In genomic region chr2:148737742-148738141, GRCh38 we compare ENCODE assay signal across 16 cellular contexts.
DNase-seq lines count a peak whose midpoint lies in the region; ATAC-seq and TF ChIP-seq lines count a peak whose summit lies in the region.
"Had no signal": no experiment of that assay in that cellular context is flagged by ENCODE, and none has a peak within 500 bp of the region (broad histone marks: within the 10 kb centered on the region; RNA-seq: fewer than 3 reads in every experiment).

No MANE protein-coding gene starts in this region.

- H3K9me3 Mint-ChIP-seq in activated naive CD4-positive, alpha-beta T cell treated with anti-CD3 and anti-CD28 coated beads, Interleukin-2, amount 10 ng/mL, durations not matched to agents 7 days and 5 days, result no peaks in the 10 kb centered on the region
- no peaks in the 10 kb centered on the region for H3K9me3 Mint-ChIP-seq in activated naive CD4-positive, alpha-beta T cell treated with anti-CD3 and anti-CD28 coated beads for 36 hours
- no peaks in the 10 kb centered on the region for H3K9me3 Mint-ChIP-seq in WTC11
- H3K9me3 Mint-ChIP-seq in naive thymus-derived CD8-positive, alpha-beta T cell, result no peaks in the 10 kb centered on the region
- H3K9me3 Mint-ChIP-seq: CD4-positive, alpha-beta memory T cell had no signal

- H3K9me3 ChIP-seq in BLaER1 (peaks cover 5% of the 10 kb centered on the region; the same call in 1 of the 2 replicates), uterus (no peaks in the 10 kb centered on the region)
- H3K9me3 ChIP-seq: HAP-1 had no signal

- H3K4me3 ChIP-seq in BLaER1 (no peak overlapping the region), uterus (no peak overlapping the region)
- H3K4me3 ChIP-seq: HAP-1 had no signal

- H3K4me1 ChIP-seq in BLaER1, result no peaks in the 10 kb centered on the region
- H3K4me1 ChIP-seq in uterus, result no peaks in the 10 kb centered on the region

- H3K4me2 ChIP-seq in BLaER1, result no peak overlapping the region

- CTCF ChIA-PET in activated naive CD4-positive, alpha-beta T cell treated with anti-CD3 and anti-CD28 coated beads, Interleukin-2, amount 10 ng/mL, durations not matched to agents 7 days and 5 days (lab: Charles Lee), result no interaction called here
- CTCF ChIA-PET in activated naive CD4-positive, alpha-beta T cell treated with anti-CD3 and anti-CD28 coated beads for 36 hours (lab: Charles Lee), result no interaction called here
- CTCF ChIA-PET in WTC11 (lab: Charles Lee), result interaction anchor here (0.6 kb wide), 1 partner anchor 86 kb away, joined by 3 read pairs; no protein-coding TSS in a partner anchor

- ATAC-seq in WTC11, result peak; percentile 63
- no peak for ATAC-seq in naive thymus-derived CD8-positive, alpha-beta T cell
- no peak for ATAC-seq in HG03457 (IDR thresholded peaks at IDR 0.05; ENCODE audit: unreplicated experiment)

- H3K27me3 ChIP-seq in BLaER1 (no peaks in the 10 kb centered on the region), uterus (no peaks in the 10 kb centered on the region)

- intact Hi-C loops in activated naive CD4-positive, alpha-beta T cell treated with anti-CD3 and anti-CD28 coated beads for 36 hours (cut with micrococcal nuclease), result loop anchor here (1.0 kb wide), 1 partner anchor 8 kb away; no protein-coding TSS in a partner anchor
- intact Hi-C loops in uterus (cut with DNase I; ENCODE audit: low total_unique reads), result no loop called here

- 0 out of 2 replicates have a peak overlapping the region, but pooled peaks have one; percentile 12 for H3K9ac ChIP-seq in BLaER1

- H3K36me3 Mint-ChIP-seq in activated naive CD4-positive, alpha-beta T cell treated with anti-CD3 and anti-CD28 coated beads, Interleukin-2, amount 10 ng/mL, durations not matched to agents 7 days and 5 days, result peaks cover 6% of the 10 kb centered on the region
- H3K36me3 Mint-ChIP-seq in activated naive CD4-positive, alpha-beta T cell treated with anti-CD3 and anti-CD28 coated beads for 36 hours (ENCODE audit: low read depth), result no peaks in the 10 kb centered on the region
- H3K36me3 Mint-ChIP-seq in WTC11, result no peaks in the 10 kb centered on the region
- peaks cover 0 to 8% (median 4%) of the 10 kb centered on the region in 3 donors for H3K36me3 Mint-ChIP-seq in naive thymus-derived CD8-positive, alpha-beta T cell

- H3K27ac Mint-ChIP-seq in activated naive CD4-positive, alpha-beta T cell treated with anti-CD3 and anti-CD28 coated beads, Interleukin-2, amount 10 ng/mL, durations not matched to agents 7 days and 5 days, result peak overlapping the region; percentile 33
- no peak overlapping the region for H3K27ac Mint-ChIP-seq in activated naive CD4-positive, alpha-beta T cell treated with anti-CD3 and anti-CD28 coated beads for 36 hours
- peak overlapping the region; percentile 48 for H3K27ac Mint-ChIP-seq in WTC11
- H3K27ac Mint-ChIP-seq in naive thymus-derived CD8-positive, alpha-beta T cell, result peak overlapping the region in 6 of 10 donors; percentile 0 to 85 (median 46)

- H4K20me1 ChIP-seq in BLaER1, result peaks cover 63% of the 10 kb centered on the region

- H3K27ac ChIP-seq in BLaER1, result no peak overlapping the region
- no peak overlapping the region for H3K27ac ChIP-seq in uterus

- H3K4me3 Mint-ChIP-seq in activated naive CD4-positive, alpha-beta T cell treated with anti-CD3 and anti-CD28 coated beads, Interleukin-2, amount 10 ng/mL, durations not matched to agents 7 days and 5 days, result no peak overlapping the region
- H3K4me3 Mint-ChIP-seq in activated naive CD4-positive, alpha-beta T cell treated with anti-CD3 and anti-CD28 coated beads for 36 hours, result no peak overlapping the region
- no peak overlapping the region for H3K4me3 Mint-ChIP-seq in WTC11
- H3K4me3 Mint-ChIP-seq in naive thymus-derived CD8-positive, alpha-beta T cell, result peak overlapping the region in 2 of 10 donors; percentile 27 to 29

- no peak for DNase-seq in activated naive CD4-positive, alpha-beta T cell treated with anti-CD3 and anti-CD28 coated beads, Interleukin-2, amount 10 ng/mL, durations not matched to agents 7 days and 5 days
- DNase-seq in activated naive CD4-positive, alpha-beta T cell treated with anti-CD3 and anti-CD28 coated beads for 36 hours, result no peak
- DNase-seq in WTC11 (ENCODE audit: low spot score) (no peak), uterus (no peak)
- no peak for DNase-seq in naive thymus-derived CD8-positive, alpha-beta T cell
- DNase-seq: 8988T; AML-193; C1 segment of cervical spinal cord; CD4-positive, alpha-beta memory T cell; DMS153; DMS79 treated with DMSO at 0.1 percent for 48 hours; EL; GOT3 had no signal

- POLR2A ChIA-PET in WTC11 (lab: Charles Lee), result interaction anchor here (0.6 kb wide), 1 partner anchor 230 kb away, joined by 3 read pairs; no protein-coding TSS in a partner anchor
- POLR2A ChIA-PET in naive thymus-derived CD8-positive, alpha-beta T cell (lab: Charles Lee), result no interaction called here

- TF ChIP-seq CTCF in WTC11 (IDR thresholded peaks at IDR 0.05) (no peak), uterus (IDR thresholded peaks at IDR 0.05) (no peak)

- H3K36me3 ChIP-seq in BLaER1 (0 out of 2 replicates have a peak, but pooled peaks cover 11% of the 10 kb centered on the region), uterus (no peaks in the 10 kb centered on the region)
- H3K36me3 ChIP-seq: HAP-1 had no signal

- TF ChIP-seq POLR2A in uterus (IDR thresholded peaks at IDR 0.05), result no peak

- no peaks in the 10 kb centered on the region for H3K27me3 Mint-ChIP-seq in activated naive CD4-positive, alpha-beta T cell treated with anti-CD3 and anti-CD28 coated beads, Interleukin-2, amount 10 ng/mL, durations not matched to agents 7 days and 5 days
- H3K27me3 Mint-ChIP-seq in activated naive CD4-positive, alpha-beta T cell treated with anti-CD3 and anti-CD28 coated beads for 36 hours (ENCODE audit: low read depth), result no peaks in the 10 kb centered on the region
- no peaks in the 10 kb centered on the region for H3K27me3 Mint-ChIP-seq in WTC11 (ENCODE audit: low read depth)
- H3K27me3 Mint-ChIP-seq in naive thymus-derived CD8-positive, alpha-beta T cell, result no peaks in the 10 kb centered on the region
- H3K27me3 Mint-ChIP-seq: CD4-positive, alpha-beta memory T cell had no signal

- peaks cover 4% of the 10 kb centered on the region for H3K4me1 Mint-ChIP-seq in activated naive CD4-positive, alpha-beta T cell treated with anti-CD3 and anti-CD28 coated beads, Interleukin-2, amount 10 ng/mL, durations not matched to agents 7 days and 5 days
- peaks cover 56% of the 10 kb centered on the region for H3K4me1 Mint-ChIP-seq in activated naive CD4-positive, alpha-beta T cell treated with anti-CD3 and anti-CD28 coated beads for 36 hours (ENCODE audit: low read depth)
- H3K4me1 Mint-ChIP-seq in WTC11, result peaks cover 26% of the 10 kb centered on the region
- H3K4me1 Mint-ChIP-seq in naive thymus-derived CD8-positive, alpha-beta T cell, result peaks cover 25 to 72% (median 55%) of the 10 kb centered on the region in 4 donors

TF ChIP-seq in WTC11, 78 proteins besides CTCF, POLR2A, EP300 and RAD21 (continues in another document):
- TF ChIP-seq IRF1 (CRISPR knock-in tag; IDR thresholded peaks at IDR 0.05) (no peak), IRF2 (CRISPR knock-in tag; IDR thresholded peaks at IDR 0.05; ENCODE audit: borderline replicate concordance, low read depth) (no peak), RELA (CRISPR knock-in tag; IDR thresholded peaks at IDR 0.05; ENCODE audit: borderline replicate concordance) (no peak), ZMAT4 (CRISPR knock-in tag; IDR thresholded peaks at IDR 0.05) (no peak), ELF4 (CRISPR knock-in tag; IDR thresholded peaks at IDR 0.05; ENCODE audit: low read depth) (no peak), ZBTB43 (CRISPR knock-in tag; IDR thresholded peaks at IDR 0.05) (no peak), FOXP1 (CRISPR knock-in tag; IDR thresholded peaks at IDR 0.05; ENCODE audit: borderline replicate concordance) (no peak)
